30 cellular contexts compared by ENCODE assay signal in genomic region chr19:42879613-42880012, GRCh38. TPM values are rescaled to one million over a fixed set of nuclear protein-coding genes. Genes with fewer than 3 reads are reported as not detected.
"Had no signal": no experiment of that assay in that cellular context is flagged by ENCODE, and none has a peak within 500 bp of the region (broad histone marks: within the 10 kb centered on the region; RNA-seq: fewer than 3 reads in every experiment).

PSG1 (minus strand) TSS chr19:42879713; CDS start chr19:42879581, 132 bp downstream.

- H3K4me1 ChIP-seq: Peyer's patch had no signal

- H3K4me3 ChIP-seq: Peyer's patch had no signal

- H3K27ac ChIP-seq: brain microvascular endothelial cell, Peyer's patch had no signal

- DNase-seq: activated CD4-positive, alpha-beta memory T cell treated with anti-CD3 and anti-CD28 coated beads for 36 hours; activated CD4-positive, alpha-beta T cell treated with anti-CD3 and anti-CD28 coated beads, Interleukin-2, amount 50 U/mL, for 1 hour; activated CD8-positive, alpha-beta memory T cell treated with anti-CD3 and anti-CD28 coated beads, Interleukin-2, amount 50 U/mL, for 4 hours; activated gamma-delta T cell treated with Interleukin-2 at 50 U/mL for 16 hours; activated naive CD4-positive, alpha-beta T cell treated with anti-CD3 and anti-CD28 coated beads for 36 hours; activated naive CD8-positive, alpha-beta T cell treated with anti-CD3 and anti-CD28 coated beads for 36 hours; activated T-cell treated with anti-CD3 and anti-CD28 coated beads for 4 hours; activated T-cell treated with anti-CD3 and anti-CD28 coated beads, Interleukin-2, amount 50 U/mL, for 4 hours; amniotic stem cell; aorta; brain microvascular endothelial cell; central memory CD4-positive, alpha-beta T cell; NCI-H1105; NCI-H1417 treated with DMSO at 0.1 percent for 48 hours; NCI-H187 treated with DMSO at 0.1 percent for 48 hours; NCI-H2081; NCI-H345; NCI-H524 treated with DMSO at 0.1 percent for 48 hours; NK-92 treated with Interleukin-12 subunit alpha and Interleukin-12 subunit beta, amount 100 ng/mL, for 24 hours; PC-3; Peyer's patch; RPMI8226; SHP77 treated with DMSO at 0.1 percent for 48 hours had no signal

- FAIRE-seq: TTC549 had no signal

- H3K36me3 ChIP-seq: brain microvascular endothelial cell, Peyer's patch had no signal

- H3K9me3 ChIP-seq: Peyer's patch had no signal

- ATAC-seq: activated T-cell treated with anti-CD3 and anti-CD28 coated beads, Interleukin-2, amount 50 U/mL, for 4 hours; PC-3; SK-N-SH treated with all-trans-retinoic acid at 6 μM for 48 hours had no signal

- H3K27me3 ChIP-seq: brain microvascular endothelial cell, Peyer's patch had no signal

RNA-seq across cellular contexts. Expression of gene PSG1, which starts in this region (rescaled TPM):
- total RNA-seq: activated CD4-positive, alpha-beta memory T cell treated with anti-CD3 and anti-CD28 coated beads for 36 hours; activated naive CD4-positive, alpha-beta T cell treated with anti-CD3 and anti-CD28 coated beads for 36 hours; activated naive CD8-positive, alpha-beta T cell treated with anti-CD3 and anti-CD28 coated beads for 36 hours; activated T-cell treated with anti-CD3 and anti-CD28 coated beads, Interleukin-2, amount 50 U/mL, for 4 hours; activated T-helper 1 cell treated with anti-CD3 and anti-CD28 coated beads, Interleukin-12 subunit alpha, Interleukin-12 subunit beta, Interleukin-2, Interleukin-4 antibody, amounts not matched to agents 30 ng/mL and 10 ng/mL and 1 ng/mL, durations not matched to agents 14 hours and 24 hours and 36 hours; aorta; MCF 10A; NCI-H460; PC-3; Peyer's patch; SK-MEL-5; T-helper 1 cell treated with Interleukin-12 subunit alpha and Interleukin-12 subunit beta and Interleukin-4 antibody, amounts not matched to agents 30 ng/mL and 1 ng/mL, for 36 hours had no signal
- polyA plus RNA-seq: aorta had no signal
